Comparison of ENCODE assay signal across 9 cellular contexts in the genomic region with DNA sequence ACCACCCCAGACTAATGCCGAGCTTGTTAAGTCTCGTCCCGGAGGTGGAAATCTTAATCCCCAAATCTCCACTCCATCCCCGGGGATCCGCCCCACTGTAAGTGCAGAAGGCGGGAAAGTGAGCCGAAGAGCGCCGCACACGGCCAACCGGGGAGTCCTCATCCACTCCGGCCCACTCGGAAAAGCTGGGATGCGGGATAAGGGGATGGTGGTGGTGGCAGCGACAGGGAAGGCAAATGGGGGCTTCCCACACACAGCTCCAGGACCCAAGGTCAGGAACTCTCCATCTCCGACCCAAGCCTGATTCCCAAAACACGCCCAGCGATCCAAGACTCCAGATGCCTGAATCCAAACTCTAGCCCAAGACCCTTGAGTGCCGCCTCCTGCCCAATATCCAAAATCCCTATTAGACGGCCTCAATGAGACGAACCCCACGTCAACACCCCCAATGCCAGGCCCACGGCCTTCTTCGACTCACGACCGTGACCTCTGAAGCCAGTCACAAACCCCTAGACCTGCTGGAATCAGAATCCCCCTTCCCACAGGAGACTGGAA. TPM values are rescaled to one million over a fixed set of nuclear protein-coding genes. Genes with fewer than 3 reads are reported as not detected.
DNase-seq lines count a peak whose midpoint lies in the region; ATAC-seq, FAIRE-seq and TF ChIP-seq lines count a peak whose summit lies in the region.
"Had no signal": no experiment of that assay in that cellular context is flagged by ENCODE, and none has a peak within 500 bp of the region (broad histone marks: within the 10 kb centered on the region; RNA-seq: fewer than 3 reads in every experiment).

No MANE protein-coding gene starts in this region.

- H3K36me3 ChIP-seq in CD8-positive, alpha-beta memory T cell (ENCODE audit: insufficient read depth, low read length): no peaks in the 10 kb centered on the region
- H3K36me3 ChIP-seq in H1 (ENCODE audit: control insufficient read depth in 2 of 4, insufficient read depth in 4 of 4, low read length in 3 of 4): 0 out of 8 replicates have a peak, but pooled peaks cover 0 to 6% (median under 1%) of the 10 kb centered on the region in 4 experiments
- H3K36me3 ChIP-seq in mucosa of stomach (ENCODE audit: control insufficient read depth, insufficient read depth, low read length): no peaks in the 10 kb centered on the region

- H2AFZ ChIP-seq in H1 (ENCODE audit: low read length): no peak overlapping the region

- H2BK12ac ChIP-seq in H1 (ENCODE audit: low read depth, low read length): no peak overlapping the region

- FAIRE-seq in H1 (lab: Jason Lieb, UNC): no peak
- FAIRE-seq: TTC549 had no signal

- no peak overlapping the region for H2BK120ac ChIP-seq in H1 (replicated peaks; ENCODE audit: low read depth, low read length)

- peak overlapping the region; percentile 74 for H3K4me3 ChIP-seq in CD8-positive, alpha-beta memory T cell (ENCODE audit: low read length)
- H3K4me3 ChIP-seq in H1 (ENCODE audit: extremely low read depth in 1 of 4, insufficient read depth in 2 of 4, low read depth in 3 of 4, low read length in 4 of 4) (peak overlapping the region; percentile 91 to 99 (median 96)), mucosa of stomach (ENCODE audit: low read length) (peak overlapping the region; percentile 54)

- CTCF ChIA-PET in CD8-positive, alpha-beta memory T cell (lab: Charles Lee): interaction anchor here (1.1 to 6.4 kb wide), 9 partner anchors 10 to 313 kb away, joined by 3 to 68 read pairs (median 6); partner anchors contain the start of genes DYRK1B, EID2B and PSMC4
- CTCF ChIA-PET in H1 (lab: Charles Lee; ENCODE audit: partially characterized antibody): interaction anchor here (0.6 to 6.4 kb wide), 8 partner anchors 12 to 830 kb away, joined by 3 to 43 read pairs (median 3); partner anchors contain the start of gene DYRK1B

- no peak for TF ChIP-seq CTCF in H1 (IDR thresholded peaks at IDR 0.05; ENCODE audit: control extremely low read depth in 1 of 3, insufficient read depth in 1 of 3, low read depth in 1 of 3, low read length in 3 of 3)

- no peak; a peak in 1 of 3 replicates for TF ChIP-seq POLR2A in H1 (IDR thresholded peaks at IDR 0.05; ENCODE audit: control extremely low read depth in 1 of 2, low read depth in 2 of 2, low read length in 2 of 2)

- peaks cover 41 to 53% of the 10 kb centered on the region in 2 experiments for H3K79me2 ChIP-seq in H1 (ENCODE audit: control insufficient read depth in 1 of 2, insufficient read depth in 2 of 2, low read length in 2 of 2)

- no peak overlapping the region for H3K23ac ChIP-seq in H1 (ENCODE audit: insufficient read length)

- no peaks in the 10 kb centered on the region for H3K9me3 ChIP-seq in CD8-positive, alpha-beta memory T cell (ENCODE audit: low read length)
- H3K9me3 ChIP-seq in H1 (ENCODE audit: insufficient read depth in 2 of 2, low read depth in 1 of 2, low read length in 1 of 2): no peaks in the 10 kb centered on the region
- no peaks in the 10 kb centered on the region for H3K9me3 ChIP-seq in mucosa of stomach (ENCODE audit: control insufficient read depth, low read length)

- peaks cover 17 to 20% of the 10 kb centered on the region in 2 experiments for H4K20me1 ChIP-seq in H1 (replicated peaks in 1 of 2; ENCODE audit: control insufficient read depth in 1 of 2, insufficient read depth in 2 of 2, low read length in 2 of 2)

- intact Hi-C loops in posterior vena cava (cut with DNase I): loop anchor here in 1 of 2 donors (10.0 kb wide), 1 partner anchor 129 kb away; the partner anchor contains the start of gene PSMC4

- H3K4me2 ChIP-seq in H1 (ENCODE audit: insufficient read depth in 1 of 2, low read depth in 2 of 2, low read length in 2 of 2): peak overlapping the region; percentile 71 to 96

- ATAC-seq in HG02884 (IDR thresholded peaks at IDR 0.05; ENCODE audit: unreplicated experiment): peak; percentile 17
- ATAC-seq in GM19035 (IDR thresholded peaks at IDR 0.05; ENCODE audit: unreplicated experiment): no peak
- ATAC-seq in GM18498 (IDR thresholded peaks at IDR 0.05; ENCODE audit: unreplicated experiment): no peak

- H2BK5ac ChIP-seq in H1 (ENCODE audit: low read depth, low read length): peak overlapping the region; percentile 86; the same call in 1 of the 2 replicates

- no peaks in the 10 kb centered on the region for H3K9me3 Mint-ChIP-seq in CD8-positive, alpha-beta memory T cell

- peak overlapping the region; percentile 79 to 94 (median 90) for H3K4me3 Mint-ChIP-seq in CD8-positive, alpha-beta memory T cell

- no peak for DNase-seq in CD8-positive, alpha-beta memory T cell
- DNase-seq in SHP77 (lab: John Stamatoyannopoulos, UW): peak; percentile 44 to 54
- no peak for DNase-seq in H1 (ENCODE audit: low read depth in 1 of 2, low spot score in 2 of 2)
- no peak for DNase-seq in posterior vena cava (ENCODE audit: low spot score)

- no peak for TF ChIP-seq EP300 in H1 (IDR thresholded peaks at IDR 0.05; ENCODE audit: borderline replicate concordance in 1 of 2, low read depth in 2 of 2, low read length in 2 of 2)

- H3K18ac ChIP-seq in H1 (ENCODE audit: extremely low read depth, low read length): peak overlapping the region; percentile 89

- H3K56ac ChIP-seq in H1 (replicated peaks; ENCODE audit: insufficient read length, low read depth, low read length): peak overlapping the region; percentile 75

- no peak for TF ChIP-seq RAD21 in H1 (IDR thresholded peaks at IDR 0.05 in 1 of 2, conservative IDR thresholded peaks at IDR 0.05 in 1 of 2; ENCODE audit: low read depth in 2 of 2, low read length in 2 of 2)

- H3K27me3 Mint-ChIP-seq in CD8-positive, alpha-beta memory T cell: no peaks in the 10 kb centered on the region

- H2BK15ac ChIP-seq in H1 (ENCODE audit: low read length): no peak overlapping the region

- peaks cover 8% of the 10 kb centered on the region for H3K79me1 ChIP-seq in H1 (ENCODE audit: low read depth, low read length)

- peak overlapping the region; percentile 93 to 99 (median 96) for H3K27ac Mint-ChIP-seq in CD8-positive, alpha-beta memory T cell

- peaks cover 48% of the 10 kb centered on the region for H3K4me1 ChIP-seq in CD8-positive, alpha-beta memory T cell (ENCODE audit: insufficient read depth, low read length)
- peaks cover 7 to 28% (median 18%) of the 10 kb centered on the region in 4 experiments for H3K4me1 ChIP-seq in H1 (replicated peaks in 1 of 4; ENCODE audit: control insufficient read depth in 3 of 4, insufficient read depth in 4 of 4, low read length in 3 of 4)
- H3K4me1 ChIP-seq in mucosa of stomach (ENCODE audit: control insufficient read depth, insufficient read depth, low read length): peaks cover 38% of the 10 kb centered on the region

- H3K9ac ChIP-seq in H1 (replicated peaks in 1 of 4; ENCODE audit: extremely low read depth in 1 of 4, low read depth in 3 of 4, low read length in 3 of 4): peak overlapping the region; percentile 74 to 95 (median 78)
- H3K9ac ChIP-seq in mucosa of stomach (ENCODE audit: low read length): peak overlapping the region; percentile 81

- peak overlapping the region; percentile 81 for H3K27ac ChIP-seq in CD8-positive, alpha-beta memory T cell (ENCODE audit: low read depth, low read length)
- peak overlapping the region; percentile 65 for H3K27ac ChIP-seq in H1 (ENCODE audit: low read depth, low read length)

- peaks cover 45 to 59% (median 52%) of the 10 kb centered on the region in 3 donors for H3K4me1 Mint-ChIP-seq in CD8-positive, alpha-beta memory T cell

- H2BK20ac ChIP-seq in H1 (ENCODE audit: low read length): no peak overlapping the region

- H4K5ac ChIP-seq in H1 (ENCODE audit: insufficient read length, low read depth, low read length): peak overlapping the region; percentile 34

- WGBS in H1 (ENCODE audit: extremely low coverage in 1 of 2, insufficient coverage in 1 of 2, insufficient read length in 1 of 2, insufficient replicate concordance in 2 of 2, low coverage in 1 of 2, low lambda C conversion rate in 2 of 2, missing lambda C conversion rate in 1 of 2), 2 experiments: 2% methylated on average over 23 of the region's 26 CpGs; no CpG with 5 or more reads in 1 of the 2 experiments

- H4K8ac ChIP-seq in H1 (ENCODE audit: extremely low read depth, insufficient read depth, low read length): peak overlapping the region; percentile 39

- POLR2A ChIA-PET in CD8-positive, alpha-beta memory T cell (lab: Charles Lee): interaction anchor here (1.0 to 2.9 kb wide), 9 partner anchors 12 to 440 kb away, joined by 3 to 20 read pairs (median 4); partner anchors contain the start of genes AKT2, DYRK1B, PSMC4 and ZNF546
- POLR2A ChIA-PET in H1 (lab: Charles Lee; ENCODE audit: partially characterized antibody): interaction anchor here (1.0 to 4.8 kb wide), 7 partner anchors 11 to 125 kb away, joined by 3 to 31 read pairs (median 5); partner anchors contain the start of genes DYRK1B and PSMC4

- peaks cover 0 to 9% (median 2%) of the 10 kb centered on the region in 3 donors for H3K36me3 Mint-ChIP-seq in CD8-positive, alpha-beta memory T cell

- H3K27me3 ChIP-seq in CD8-positive, alpha-beta memory T cell (ENCODE audit: insufficient read depth, low read length, poor library complexity, severe bottlenecking): no peaks in the 10 kb centered on the region
- H3K27me3 ChIP-seq in H1 (replicated peaks in 1 of 4; ENCODE audit: control insufficient read depth in 3 of 4, extremely low read depth in 1 of 4, insufficient read depth in 3 of 4, low read length in 3 of 4) (no peaks in the 10 kb centered on the region), mucosa of stomach (ENCODE audit: control insufficient read depth, insufficient read depth, low read length) (no peaks in the 10 kb centered on the region)

- peaks cover 12% of the 10 kb centered on the region for H3K23me2 ChIP-seq in H1 (ENCODE audit: low read depth, low read length)

- H3K4ac ChIP-seq in H1 (replicated peaks; ENCODE audit: insufficient read length, low read depth, low read length): peak overlapping the region; percentile 27

- H2AK5ac ChIP-seq in H1 (ENCODE audit: low read depth, low read length): peak overlapping the region; percentile 41; the same call in 1 of the 2 replicates

- no peak overlapping the region for H3K14ac ChIP-seq in H1 (ENCODE audit: insufficient read length)

- H4K91ac ChIP-seq in H1 (replicated peaks; ENCODE audit: insufficient read length, low read length): no peak overlapping the region

RNA-seq across cellular contexts. Expression of gene FBL, which starts 0.5 kb away (rescaled TPM):
- total RNA-seq in CD8-positive, alpha-beta memory T cell: 100 to 1,000 TPM; 661 to 682 TPM
- polyA plus RNA-seq in CD8-positive, alpha-beta memory T cell: 182 TPM
- 790 and 809 TPM in 2 replicates for total RNA-seq in H1 (2021; fragmentation: NEBNext Ultra II Directional; extraction: Animal tissue kit (Norgen Biotek cat#: 25700))
- polyA plus RNA-seq in H1 (2011; rRNA removed): 1,361 and 1,596 TPM in 2 replicates
- 1,243 TPM for polyA plus RNA-seq in H1 (2011; cell fraction: cytosol; rRNA removed)
- polyA plus RNA-seq in H1 (2011; cell fraction: nucleus; rRNA removed): 952 TPM
- 966 to 1,051 TPM (median 1,032 TPM) in 4 replicates for polyA plus RNA-seq in H1 (2012, experiment 1 of 2)
- polyA plus RNA-seq in H1 (2012, experiment 2 of 2): 913 TPM
- 573 TPM for polyA plus RNA-seq in H1 (2013, experiment 1 of 2)
- 620 TPM for polyA plus RNA-seq in H1 (2013, experiment 2 of 2)
- 1,139 and 1,169 TPM in 2 replicates for polyA minus RNA-seq in H1 (2011; rRNA and poly(A)+ RNA removed)
- polyA minus RNA-seq in H1 (2011; cell fraction: cytosol; rRNA and poly(A)+ RNA removed): 277 TPM
- polyA minus RNA-seq in H1 (2011; cell fraction: nucleus; rRNA and poly(A)+ RNA removed): 150 TPM
- total RNA-seq in posterior vena cava: 100 to 1,000 TPM in 1 of 2 donors, 10 to 100 TPM in 1; 94.1 to 121 TPM

RNA-seq across cellular contexts. Expression of gene DYRK1B, which starts 11.7 kb away (rescaled TPM):
- 1 to 10 TPM; 7.9 to 9.1 TPM for total RNA-seq in CD8-positive, alpha-beta memory T cell
- polyA plus RNA-seq in CD8-positive, alpha-beta memory T cell: 15.3 TPM
- 14.8 and 15.8 TPM in 2 replicates for total RNA-seq in H1 (2021; fragmentation: NEBNext Ultra II Directional; extraction: Animal tissue kit (Norgen Biotek cat#: 25700))
- polyA plus RNA-seq in H1 (2011; rRNA removed): 6.9 and 13.6 TPM in 2 replicates
- polyA plus RNA-seq in H1 (2011; cell fraction: cytosol; rRNA removed): 4.5 TPM
- 18.1 TPM for polyA plus RNA-seq in H1 (2011; cell fraction: nucleus; rRNA removed)
- 6.9 to 16.5 TPM (median 11.2 TPM) in 4 replicates for polyA plus RNA-seq in H1 (2012, experiment 1 of 2)
- 10.4 TPM for polyA plus RNA-seq in H1 (2012, experiment 2 of 2)
- polyA plus RNA-seq in H1 (2013, experiment 1 of 2): 9.1 TPM
- polyA plus RNA-seq in H1 (2013, experiment 2 of 2): 9.4 TPM
- polyA minus RNA-seq in H1 (2011; rRNA and poly(A)+ RNA removed): 4.7 and 13.1 TPM in 2 replicates
- polyA minus RNA-seq in H1 (2011; cell fraction: cytosol; rRNA and poly(A)+ RNA removed): 12.2 TPM
- polyA minus RNA-seq in H1 (2011; cell fraction: nucleus; rRNA and poly(A)+ RNA removed): 11.7 TPM
- total RNA-seq in posterior vena cava: 1 to 10 TPM; 5.4 to 8.7 TPM

Comparison
In these comparisons a context has a peak if more than half of its experiments do, and no peak if none do; other contexts are left out.
1. DNase-seq: peak in SHP77 (2 of 2); none in CD8-positive, alpha-beta memory T cell (0 of 5), H1 (0 of 2) and posterior vena cava (single experiment).
2. Peak in every context shown above with its lines, with median percentiles within 50 percentile points of each other: H3K4me3 ChIP-seq.